7 cellular contexts compared by ENCODE assay signal in genomic region chr4:38656111-38656510, GRCh38.
"Had no signal": no experiment of that assay in that cellular context is flagged by ENCODE, and none has a peak within 500 bp of the region (broad histone marks: within the 10 kb centered on the region; RNA-seq: fewer than 3 reads in every experiment).

No MANE protein-coding gene starts in this region.

- ATAC-seq: sciatic nerve had no signal

- H3K27me3 Mint-ChIP-seq: activated T-cell treated with anti-CD3 and anti-CD28 coated beads, Interleukin-2, amount 50 U/mL, for 24 hours; stimulated activated naive CD8-positive, alpha-beta T cell treated with anti-CD3 and anti-CD28 coated beads, Interleukin-15, Interleukin-2, amounts not matched to agents 100 ng/mL and 50 ng/mL, for 24 hours had no signal

- H3K4me3 Mint-ChIP-seq: activated CD4-positive, alpha-beta T cell treated with anti-CD3 and anti-CD28 coated beads, Interleukin-2, amount 10 ng/mL, durations not matched to agents 7 days and 5 days had no signal

- DNase-seq: activated CD4-positive, alpha-beta T cell treated with anti-CD3 and anti-CD28 coated beads, Interleukin-2, amount 10 ng/mL, durations not matched to agents 7 days and 5 days; activated gamma-delta T cell; activated T-cell treated with anti-CD3 and anti-CD28 coated beads, Interleukin-2, amount 50 U/mL, for 24 hours; effector CD4-positive, alpha-beta T cell; kidney glomerular epithelial cell had no signal

- H3K27ac Mint-ChIP-seq: activated T-cell treated with anti-CD3 and anti-CD28 coated beads, Interleukin-2, amount 50 U/mL, for 24 hours; stimulated activated naive CD8-positive, alpha-beta T cell treated with anti-CD3 and anti-CD28 coated beads, Interleukin-15, Interleukin-2, amounts not matched to agents 100 ng/mL and 50 ng/mL, for 24 hours had no signal
